10 cellular contexts compared by ENCODE assay signal in genomic region chr4:153530996-153531375, GRCh38.
A peak's percentile ranks its signal among the peaks of the same experiment; 100 is the strongest.
DNase-seq lines count a peak whose midpoint lies in the region; ATAC-seq and TF ChIP-seq lines count a peak whose summit lies in the region.
"Had no signal": no experiment of that assay in that cellular context is flagged by ENCODE, and none has a peak within 500 bp of the region (broad histone marks: within the 10 kb centered on the region; RNA-seq: fewer than 3 reads in every experiment).

No MANE protein-coding gene starts in this region.

- TF ChIP-seq CTCF in SU-DHL-6 (IDR thresholded peaks at IDR 0.05; ENCODE audit: insufficient read depth, low read length, poor library complexity, severe bottlenecking) (no peak), fibroblast of the aortic adventitia (IDR thresholded peaks at IDR 0.05; ENCODE audit: insufficient read depth, low read length) (peak; percentile 36), hepatocyte (IDR thresholded peaks at IDR 0.05; ENCODE audit: poor library complexity) (no peak)

- H3K4me1 ChIP-seq in hepatocyte (ENCODE audit: insufficient read depth) = peaks cover 24% of the 10 kb centered on the region

- peaks cover 39% of the 10 kb centered on the region for H3F3A ChIP-seq in SU-DHL-6 (ENCODE audit: insufficient read depth)

- peaks cover 19% of the 10 kb centered on the region for H3K36me3 Mint-ChIP-seq in activated naive CD4-positive, alpha-beta T cell treated with anti-CD3 and anti-CD28 coated beads for 36 hours (ENCODE audit: low read depth)
- H3K36me3 Mint-ChIP-seq in stimulated activated naive B cell treated with anti-CD40 and anti-IgM and Interleukin-4, amounts not matched to agents 10 μg/mL and 1 μg/mL and 100 μg/mL, for 72 hours = peaks cover 31 to 38% of the 10 kb centered on the region in 2 donors

- no peak for ATAC-seq in stimulated activated naive B cell treated with anti-CD40 and anti-IgM and Interleukin-4, amounts not matched to agents 10 μg/mL and 1 μg/mL and 100 μg/mL, for 72 hours (replicated peaks)
- ATAC-seq in HG02885 (IDR thresholded peaks at IDR 0.05; ENCODE audit: poor library complexity, unreplicated experiment) = no peak

- CTCF ChIA-PET in activated naive CD4-positive, alpha-beta T cell treated with anti-CD3 and anti-CD28 coated beads for 36 hours (lab: Charles Lee) = interaction anchor here (0.7 to 5.7 kb wide), 15 partner anchors 11 to 203 kb away, joined by 3 to 30 read pairs (median 4); partner anchors contain the start of gene TMEM131L

- H3K79me2 ChIP-seq in SU-DHL-6 (ENCODE audit: insufficient read depth, low read length) (peaks cover 100% of the 10 kb centered on the region), hepatocyte (peaks cover 14% of the 10 kb centered on the region)

- H3K4me1 Mint-ChIP-seq in activated naive CD4-positive, alpha-beta T cell treated with anti-CD3 and anti-CD28 coated beads for 36 hours (ENCODE audit: low read depth) = peaks cover 93% of the 10 kb centered on the region
- peaks cover 72 to 97% of the 10 kb centered on the region in 2 donors for H3K4me1 Mint-ChIP-seq in stimulated activated naive B cell treated with anti-CD40 and anti-IgM and Interleukin-4, amounts not matched to agents 10 μg/mL and 1 μg/mL and 100 μg/mL, for 72 hours

- no peaks in the 10 kb centered on the region for H3K9me3 ChIP-seq in SU-DHL-6 (ENCODE audit: insufficient read depth, low read length)
- no peaks in the 10 kb centered on the region for H3K9me3 ChIP-seq in hepatocyte (ENCODE audit: low read depth)

- H3K36me3 ChIP-seq in SU-DHL-6 (ENCODE audit: low read length) (peaks cover 12% of the 10 kb centered on the region; the same call in 1 of the 2 replicates), hepatocyte (replicated peaks; ENCODE audit: insufficient read depth, low read depth) (no peaks in the 10 kb centered on the region)

- H2AFZ ChIP-seq in SU-DHL-6 (ENCODE audit: low read depth, low read length, severe bottlenecking) = no peak overlapping the region
- no peak overlapping the region for H2AFZ ChIP-seq in hepatocyte

- H3K4me3 ChIP-seq in SU-DHL-6 (ENCODE audit: insufficient read depth, low read length, poor library complexity, severe bottlenecking) (no peak overlapping the region), fibroblast of the aortic adventitia (ENCODE audit: low read depth, low read length) (no peak overlapping the region), hepatocyte (no peak overlapping the region)

- intact Hi-C loops in activated naive CD4-positive, alpha-beta T cell treated with anti-CD3 and anti-CD28 coated beads for 36 hours (cut with micrococcal nuclease) = loop anchor here (1.0 kb wide), 1 partner anchor 10 kb away; no protein-coding TSS in a partner anchor

- peak overlapping the region; percentile 97 for H3K27ac Mint-ChIP-seq in activated naive CD4-positive, alpha-beta T cell treated with anti-CD3 and anti-CD28 coated beads for 36 hours
- peak overlapping the region; percentile 75 for H3K27ac Mint-ChIP-seq in stimulated activated naive B cell treated with anti-CD40 and anti-IgM and Interleukin-4, amounts not matched to agents 10 μg/mL and 1 μg/mL and 100 μg/mL, for 72 hours

- H3K4me3 Mint-ChIP-seq in activated naive CD4-positive, alpha-beta T cell treated with anti-CD3 and anti-CD28 coated beads for 36 hours = no peak overlapping the region
- H3K4me3 Mint-ChIP-seq in stimulated activated naive B cell treated with anti-CD40 and anti-IgM and Interleukin-4, amounts not matched to agents 10 μg/mL and 1 μg/mL and 100 μg/mL, for 72 hours = peak overlapping the region in 1 of 2 donors; percentile 72

- H3K27me3 Mint-ChIP-seq in activated naive CD4-positive, alpha-beta T cell treated with anti-CD3 and anti-CD28 coated beads for 36 hours (ENCODE audit: low read depth) = no peaks in the 10 kb centered on the region
- no peaks in the 10 kb centered on the region for H3K27me3 Mint-ChIP-seq in stimulated activated naive B cell treated with anti-CD40 and anti-IgM and Interleukin-4, amounts not matched to agents 10 μg/mL and 1 μg/mL and 100 μg/mL, for 72 hours

- H3K4me2 ChIP-seq in SU-DHL-6 (ENCODE audit: low read depth, low read length, poor library complexity, severe bottlenecking) (no peak overlapping the region), hepatocyte (no peak overlapping the region)

- no peaks in the 10 kb centered on the region for H3K9me2 ChIP-seq in SU-DHL-6 (replicated peaks; ENCODE audit: insufficient read depth, low read length)
- no peaks in the 10 kb centered on the region for H3K9me2 ChIP-seq in hepatocyte (replicated peaks; ENCODE audit: insufficient read depth)

- H3K9ac ChIP-seq in SU-DHL-6 (ENCODE audit: low read length) = no peak overlapping the region

- no peaks in the 10 kb centered on the region for H3K27me3 ChIP-seq in SU-DHL-6 (ENCODE audit: low read length)
- no peaks in the 10 kb centered on the region for H3K27me3 ChIP-seq in hepatocyte

- H4K20me1 ChIP-seq in SU-DHL-6 (ENCODE audit: low read depth, low read length) (peaks cover 31% of the 10 kb centered on the region; the same call in 1 of the 2 replicates), hepatocyte (ENCODE audit: insufficient read depth, poor library complexity, severe bottlenecking) (no peaks in the 10 kb centered on the region)

- peak overlapping the region; percentile 60; the same call in 1 of the 2 replicates for H3K27ac ChIP-seq in SU-DHL-6 (ENCODE audit: low read depth, low read length)
- no peak overlapping the region for H3K27ac ChIP-seq in hepatocyte

- DNase-seq in activated naive CD4-positive, alpha-beta T cell treated with anti-CD3 and anti-CD28 coated beads for 36 hours = no peak
- no peak for DNase-seq in activated naive CD4-positive, alpha-beta T cell (lab: John Stamatoyannopoulos, UW)
- no peak for DNase-seq in fibroblast of the aortic adventitia (ENCODE audit: low read depth)
- DNase-seq in stimulated activated naive B cell treated with anti-CD40 and anti-IgM and Interleukin-4, amounts not matched to agents 10 μg/mL and 1 μg/mL and 100 μg/mL, for 72 hours = no peak
- DNase-seq in superior temporal gyrus (ENCODE audit: extremely low spot score) = no peak
- DNase-seq in hepatocyte (ENCODE audit: low spot score) = no peak
- DNase-seq: Calu3, NCI-H524 had no signal

- WGBS in hepatocyte (ENCODE audit: low lambda C conversion rate, missing lambda C conversion rate) = 86% methylated on average over 1 of the region's 1 CpG

- H3K9me3 Mint-ChIP-seq in activated naive CD4-positive, alpha-beta T cell treated with anti-CD3 and anti-CD28 coated beads for 36 hours = peaks cover 6% of the 10 kb centered on the region
- H3K9me3 Mint-ChIP-seq in stimulated activated naive B cell treated with anti-CD40 and anti-IgM and Interleukin-4, amounts not matched to agents 10 μg/mL and 1 μg/mL and 100 μg/mL, for 72 hours = no peaks in the 10 kb centered on the region
